ENCODE assay signal across 13 cellular contexts in genomic region chr3:126925411-126926171, GRCh38. TPM values are rescaled to one million over a fixed set of nuclear protein-coding genes. Genes with fewer than 3 reads are reported as not detected.
DNase-seq lines count a peak whose midpoint lies in the region; ATAC-seq and TF ChIP-seq lines count a peak whose summit lies in the region.
"Had no signal": no experiment of that assay in that cellular context is flagged by ENCODE, and none has a peak within 500 bp of the region (broad histone marks: within the 10 kb centered on the region; RNA-seq: fewer than 3 reads in every experiment).

No MANE protein-coding gene starts in this region.

- no peaks in the 10 kb centered on the region for H3K27me3 ChIP-seq in sigmoid colon
- H3K27me3 ChIP-seq: MG63 had no signal

- H3K36me3 ChIP-seq in sigmoid colon: no peaks in the 10 kb centered on the region
- H3K36me3 ChIP-seq: MG63 had no signal

- ATAC-seq in SK-N-SH treated with all-trans-retinoic acid at 6 μM for 48 hours: peak; percentile 26
- no peak for ATAC-seq in HG02588 (IDR thresholded peaks at IDR 0.05; ENCODE audit: unreplicated experiment)
- no peak for ATAC-seq in HG02840 (IDR thresholded peaks at IDR 0.05; ENCODE audit: low FRiP score, unreplicated experiment)
- ATAC-seq in HG02759 (IDR thresholded peaks at IDR 0.05; ENCODE audit: unreplicated experiment): no peak

- intact Hi-C loops in sigmoid colon (cut with DNase I): no loop called here

- WGBS in sigmoid colon, 2 donors: 83 to 89% methylated on average over 14 of the region's 14 CpGs

- DNase-seq in Kasumi-1 (lab: John Stamatoyannopoulos, UW) (peak; percentile 88 to 93), globus pallidus (ENCODE audit: low spot score) (peak; percentile 58), sigmoid colon (peak; percentile 61)
- DNase-seq: activated CD4-positive, CD25-positive, alpha-beta regulatory T cell; activated T-cell treated with anti-CD3 and anti-CD28 coated beads for 4 hours; Caco-2; MG63; NCI-H446; SHP77 had no signal

- no peak overlapping the region for H3K4me3 ChIP-seq in sigmoid colon
- H3K4me3 ChIP-seq: MG63 had no signal

- H3K9me3 ChIP-seq in sigmoid colon: no peaks in the 10 kb centered on the region
- H3K9me3 ChIP-seq: Caco-2, MG63 had no signal

- H3K4me1 ChIP-seq in sigmoid colon: peaks cover 0 to 17% (median 9%) of the 10 kb centered on the region in 4 donors

- H3K27ac ChIP-seq in sigmoid colon: no peak overlapping the region

- TF ChIP-seq EP300 in sigmoid colon (IDR thresholded peaks at IDR 0.05): no peak

- TF ChIP-seq CTCF in sigmoid colon (IDR thresholded peaks at IDR 0.05): no peak

- TF ChIP-seq POLR2A in sigmoid colon (IDR thresholded peaks at IDR 0.05): no peak

TF ChIP-seq in SK-N-SH treated with all-trans-retinoic acid at 6 μM for 48 hours, 23 proteins besides CTCF, POLR2A, EP300 and RAD21:
- TF ChIP-seq SNAI2 (CRISPR knock-in tag; IDR thresholded peaks at IDR 0.05) (no peak), CREB5 (CRISPR knock-in tag; IDR thresholded peaks at IDR 0.05; ENCODE audit: low read depth) (no peak), ESRRG (CRISPR knock-in tag; IDR thresholded peaks at IDR 0.05) (no peak), ZC3H10 (CRISPR knock-in tag; IDR thresholded peaks at IDR 0.05) (no peak)
TF ChIP-seq in SK-N-SH treated with all-trans-retinoic acid at 6 μM for 48 hours: peak in this region for 0.

RNA-seq across cellular contexts. Expression of gene PLXNA1, which starts 57.3 kb away (rescaled TPM):
- total RNA-seq in sigmoid colon: 10 to 100 TPM in 2 of 4 donors, 1 to 10 TPM in 2; 7.5 to 29.6 (median 13.0) TPM
- polyA plus RNA-seq in sigmoid colon: 10 to 100 TPM in 1 of 3 donors, 1 to 10 TPM in 1, under 1 TPM in 1; 0.60 to 15.3 (median 3.5) TPM
